Comparison of ENCODE assay signal across 24 cellular contexts in genomic region chr2:109474319-109474825, GRCh38.
DNase-seq lines count a peak whose midpoint lies in the region; ATAC-seq and TF ChIP-seq lines count a peak whose summit lies in the region.
"Had no signal": no experiment of that assay in that cellular context is flagged by ENCODE, and none has a peak within 500 bp of the region (broad histone marks: within the 10 kb centered on the region; RNA-seq: fewer than 3 reads in every experiment).

No MANE protein-coding gene starts in this region.

- peaks cover 77 to 100% (median 100%) of the 10 kb centered on the region in 10 experiments for H3K4me1 ChIP-seq in BLaER1 treated with 17β-estradiol and CSF1 and Interleukin-3, amounts not matched to agents 10 nM and 100 nM
- H3K4me1 ChIP-seq in HEK293 (ENCODE audit: control insufficient read depth, insufficient read depth, low read length) = no peaks in the 10 kb centered on the region

- CTCF ChIA-PET in HEK293 (lab: Yijun Ruan, JAX) = no interaction called here

- peaks cover 4% of the 10 kb centered on the region for H3K36me3 Mint-ChIP-seq in chondrocyte (ENCODE audit: low read depth)
- H3K36me3 Mint-ChIP-seq in osteocyte (ENCODE audit: unreplicated experiment) = peaks cover 16% of the 10 kb centered on the region
- no peaks in the 10 kb centered on the region for H3K36me3 Mint-ChIP-seq in HFFc6 (ENCODE audit: low read depth)
- H3K36me3 Mint-ChIP-seq: CD4-positive, alpha-beta memory T cell had no signal

- peak; percentile 66 for DNase-seq in chondrocyte (ENCODE audit: low spot score)
- DNase-seq in osteocyte (ENCODE audit: extremely low spot score, unreplicated experiment) = no peak
- DNase-seq in HFFc6 = no peak
- DNase-seq in NCI-H748 (lab: John Stamatoyannopoulos, UW; ENCODE audit: unreplicated experiment) = no peak
- no peak for DNase-seq in activated naive CD4-positive, alpha-beta T cell (lab: John Stamatoyannopoulos, UW)
- DNase-seq: C1 segment of cervical spinal cord; Caco-2; CD4-positive, alpha-beta memory T cell; DND-41; GOT3; Kasumi-1; NCI-H446; NCI-H524 treated with DMSO at 0.1 percent for 48 hours; NCI-H82; NK-92 treated with Interleukin-12 subunit alpha and Interleukin-12 subunit beta, amount 100 ng/mL, for 24 hours; PC-3; T-helper 1 cell had no signal

- peaks cover 0 to 37% (median 7%) of the 10 kb centered on the region in 11 experiments; a peak in 9 of 22 replicates for H3K36me3 ChIP-seq in BLaER1 treated with 17β-estradiol and CSF1 and Interleukin-3, amounts not matched to agents 10 nM and 100 nM
- H3K36me3 ChIP-seq in HEK293 (ENCODE audit: control insufficient read depth in 2 of 2, insufficient read depth in 1 of 2, low read length in 2 of 2) = no peaks in the 10 kb centered on the region

- H3K27me3 ChIP-seq in BLaER1 treated with 17β-estradiol and CSF1 and Interleukin-3, amounts not matched to agents 10 nM and 100 nM = no peaks in the 10 kb centered on the region

- H3K9me3 ChIP-seq in BLaER1 treated with 17β-estradiol and CSF1 and Interleukin-3, amounts not matched to agents 10 nM and 100 nM (replicated peaks in 1 of 11) = peaks cover 0 to 8% (median 0%) of the 10 kb centered on the region in 11 experiments; a peak in 6 of 22 replicates
- no peaks in the 10 kb centered on the region for H3K9me3 ChIP-seq in HEK293 (ENCODE audit: control insufficient read depth, insufficient read depth, low read depth, low read length)
- H3K9me3 ChIP-seq: Caco-2 had no signal

- peak overlapping the region in 5 of 11 experiments; percentile 0 to 64 (median 47); a peak in 9 of 22 replicates for H3K9ac ChIP-seq in BLaER1 treated with 17β-estradiol and CSF1 and Interleukin-3, amounts not matched to agents 10 nM and 100 nM

- H3K27me3 Mint-ChIP-seq in chondrocyte (ENCODE audit: low read depth) = no peaks in the 10 kb centered on the region
- no peaks in the 10 kb centered on the region for H3K27me3 Mint-ChIP-seq in osteocyte (ENCODE audit: unreplicated experiment)
- peaks cover 5% of the 10 kb centered on the region for H3K27me3 Mint-ChIP-seq in HFFc6 (ENCODE audit: insufficient read depth)

- H3K9me3 Mint-ChIP-seq in chondrocyte (ENCODE audit: low read depth) = no peaks in the 10 kb centered on the region
- H3K9me3 Mint-ChIP-seq in osteocyte (ENCODE audit: unreplicated experiment) = no peaks in the 10 kb centered on the region
- no peaks in the 10 kb centered on the region for H3K9me3 Mint-ChIP-seq in HFFc6

- no peak for ATAC-seq in HG02970 (IDR thresholded peaks at IDR 0.05; ENCODE audit: low FRiP score, unreplicated experiment)
- ATAC-seq: HCT116, K562, PC-3, Right ventricle myocardium inferior had no signal

- TF ChIP-seq CTCF in HEK293 (tag by site-specific recombination; IDR thresholded peaks at IDR 0.05) (no peak), chondrocyte (IDR thresholded peaks at IDR 0.05) (no peak), osteocyte (IDR thresholded peaks at IDR 0.05) (no peak), HFFc6 (IDR thresholded peaks at IDR 0.05) (no peak)

- peaks cover 0 to 50% (median 28%) of the 10 kb centered on the region in 11 experiments; a peak in 15 of 22 replicates for H4K20me1 ChIP-seq in BLaER1 treated with 17β-estradiol and CSF1 and Interleukin-3, amounts not matched to agents 10 nM and 100 nM

- H3K4me3 Mint-ChIP-seq in chondrocyte (ENCODE audit: unreplicated experiment) (no peak overlapping the region), osteocyte (ENCODE audit: unreplicated experiment) (no peak overlapping the region), HFFc6 (no peak overlapping the region)
- H3K4me3 Mint-ChIP-seq: CD4-positive, alpha-beta memory T cell had no signal

- H3K27ac ChIP-seq in BLaER1 treated with 17β-estradiol and CSF1 and Interleukin-3, amounts not matched to agents 10 nM and 100 nM = peak overlapping the region in 7 of 11 experiments; percentile 38 to 69 (median 60); a peak in 13 of 22 replicates
- H3K27ac ChIP-seq in HEK293 (ENCODE audit: extremely low read depth, low read depth, low read length) = no peak overlapping the region
- H3K27ac ChIP-seq: HL-60 had no signal

- no peak overlapping the region for H3K27ac Mint-ChIP-seq in chondrocyte (ENCODE audit: unreplicated experiment)
- peak overlapping the region; percentile 69 for H3K27ac Mint-ChIP-seq in osteocyte (ENCODE audit: unreplicated experiment)
- no peak overlapping the region for H3K27ac Mint-ChIP-seq in HFFc6

- H3K4me3 ChIP-seq in BLaER1 treated with 17β-estradiol and CSF1 and Interleukin-3, amounts not matched to agents 10 nM and 100 nM = peak overlapping the region in 4 of 10 experiments; percentile 1 to 40 (median 26); a peak in 4 of 20 replicates
- no peak overlapping the region for H3K4me3 ChIP-seq in HEK293 (ENCODE audit: low read depth, low read length)
- H3K4me3 ChIP-seq: K562 had no signal

- peaks cover 86% of the 10 kb centered on the region for H3K4me1 Mint-ChIP-seq in chondrocyte (ENCODE audit: low read depth)
- H3K4me1 Mint-ChIP-seq in osteocyte (ENCODE audit: unreplicated experiment) = peaks cover 70% of the 10 kb centered on the region
- H3K4me1 Mint-ChIP-seq in HFFc6 (ENCODE audit: low read depth) = peaks cover 52% of the 10 kb centered on the region

- peak overlapping the region; percentile 59 to 97 (median 88) for H3K4me2 ChIP-seq in BLaER1 treated with 17β-estradiol and CSF1 and Interleukin-3, amounts not matched to agents 10 nM and 100 nM

- POLR2A ChIA-PET in HEK293 (lab: Yijun Ruan, JAX) = no interaction called here

TF ChIP-seq in HEK293, 187 proteins besides CTCF, POLR2A, EP300 and RAD21:
- TF ChIP-seq ZIC2 (tag by site-specific recombination; IDR thresholded peaks at IDR 0.05) = 0 out of 2 replicates have a peak, but pooled peaks have one; percentile 33
- no peak for TF ChIP-seq SCRT2 (tag by site-specific recombination; IDR thresholded peaks at IDR 0.05)
TF ChIP-seq in HEK293: peak in this region for 1.
